In the genomic region with DNA sequence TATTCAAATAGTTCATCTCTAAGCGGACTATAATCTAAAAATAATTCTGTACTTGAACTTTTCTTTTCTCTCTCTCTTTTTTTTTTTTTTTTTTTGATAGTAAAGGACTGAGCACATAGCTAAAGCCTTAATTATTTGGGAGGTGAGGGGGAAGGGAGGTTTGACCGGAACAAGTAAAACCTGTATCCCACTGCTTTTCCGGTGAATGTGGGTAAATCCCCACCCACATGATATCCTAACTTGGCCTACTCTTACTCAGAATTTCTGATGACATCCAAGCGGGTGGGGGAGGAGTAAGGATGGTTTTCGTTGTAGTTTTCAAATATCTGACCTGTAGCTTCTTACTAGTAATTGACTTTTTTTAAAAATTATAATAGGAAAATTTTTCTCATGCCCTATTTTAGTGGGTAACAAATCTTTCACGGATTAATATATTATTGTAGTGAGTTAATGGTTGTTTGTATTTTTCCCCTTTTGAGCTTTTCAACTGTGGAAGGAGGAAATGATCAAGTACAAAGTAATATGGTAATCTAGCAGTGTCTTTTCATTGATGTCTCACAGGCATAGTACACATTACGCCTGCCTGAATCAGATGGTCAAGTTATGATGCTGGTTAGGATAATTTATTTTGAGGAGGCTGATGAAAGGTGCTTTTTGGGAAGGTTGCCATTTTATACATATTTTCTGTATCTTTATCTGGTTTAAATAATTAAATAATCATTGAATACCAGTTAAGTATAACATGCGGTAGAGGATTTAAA, we compare ENCODE assay signal across 13 cellular contexts. TPM values are rescaled to one million over a fixed set of nuclear protein-coding genes. Genes with fewer than 3 reads are reported as not detected.
DNase-seq lines count a peak whose midpoint lies in the region; ATAC-seq and TF ChIP-seq lines count a peak whose summit lies in the region.
"Had no signal": no experiment of that assay in that cellular context is flagged by ENCODE, and none has a peak within 500 bp of the region (broad histone marks: within the 10 kb centered on the region; RNA-seq: fewer than 3 reads in every experiment).

No MANE protein-coding gene starts in this region.

- CTCF ChIA-PET in activated CD4-positive, alpha-beta T cell treated with anti-CD3 and anti-CD28 coated beads for 36 hours (lab: Charles Lee): interaction anchor here (0.9 to 1.9 kb wide), 4 partner anchors 10 to 102 kb away, joined by 3 to 7 read pairs (median 3); no protein-coding TSS in a partner anchor
- CTCF ChIA-PET in mammary epithelial cell (lab: Charles Lee; ENCODE audit: low non-redundant PET): interaction anchor here (0.7 kb wide), 1 partner anchor 109 kb away, joined by 3 read pairs; no protein-coding TSS in a partner anchor

- H3K36me3 Mint-ChIP-seq in activated CD4-positive, alpha-beta T cell treated with anti-CD3 and anti-CD28 coated beads for 36 hours (ENCODE audit: low read depth): peaks cover 21% of the 10 kb centered on the region
- H3K36me3 Mint-ChIP-seq in osteocyte (ENCODE audit: unreplicated experiment): peaks cover 2% of the 10 kb centered on the region

- no peak overlapping the region for H2AK5ac ChIP-seq in trophoblast cell (ENCODE audit: low read length)

- no peak overlapping the region for H2BK120ac ChIP-seq in trophoblast cell (ENCODE audit: insufficient read depth, low read length, poor library complexity)

- H3K4me3 Mint-ChIP-seq in activated CD4-positive, alpha-beta T cell treated with anti-CD3 and anti-CD28 coated beads for 36 hours: peak overlapping the region; percentile 29
- no peak overlapping the region for H3K4me3 Mint-ChIP-seq in osteocyte (ENCODE audit: unreplicated experiment)

- TF ChIP-seq EP300 in ovary (IDR thresholded peaks at IDR 0.05): no peak

- no peak for TF ChIP-seq CTCF in mammary epithelial cell (conservative IDR thresholded peaks at IDR 0.05 in 1 of 2, IDR thresholded peaks at IDR 0.05 in 1 of 2; ENCODE audit: extremely low read depth in 1 of 2, insufficient read depth in 1 of 2, low read depth in 1 of 2, low read length in 2 of 2)
- TF ChIP-seq CTCF in ovary (IDR thresholded peaks at IDR 0.05): no peak
- no peak for TF ChIP-seq CTCF in osteocyte (IDR thresholded peaks at IDR 0.05)

- H3K9me3 ChIP-seq in mammary epithelial cell (replicated peaks; ENCODE audit: insufficient read depth, low read length) (no peaks in the 10 kb centered on the region), trophoblast cell (ENCODE audit: insufficient read depth, low read depth, low read length) (no peaks in the 10 kb centered on the region), ovary (no peaks in the 10 kb centered on the region)
- H3K9me3 ChIP-seq: Caco-2, esophagus squamous epithelium, upper lobe of left lung had no signal

- H3K9ac ChIP-seq in mammary epithelial cell (ENCODE audit: insufficient read depth, low read length): no peak overlapping the region
- no peak overlapping the region for H3K9ac ChIP-seq in trophoblast cell (ENCODE audit: low read length)

- no peak overlapping the region for H3K4ac ChIP-seq in trophoblast cell (ENCODE audit: low read depth, low read length)

- peaks cover 4% of the 10 kb centered on the region for H3K27me3 Mint-ChIP-seq in activated CD4-positive, alpha-beta T cell treated with anti-CD3 and anti-CD28 coated beads for 36 hours
- H3K27me3 Mint-ChIP-seq in osteocyte (ENCODE audit: unreplicated experiment): no peaks in the 10 kb centered on the region

- peaks cover 6% of the 10 kb centered on the region for H4K20me1 ChIP-seq in mammary epithelial cell (ENCODE audit: insufficient read depth, low read length)

- 42% methylated on average over 8 of the region's 8 CpGs for WGBS in mammary epithelial cell (ENCODE audit: low coverage, missing lambda C conversion rate)
- no CpG with 5 or more reads among the region's 8 CpGs for WGBS in trophoblast cell (ENCODE audit: extremely low coverage, insufficient coverage, insufficient read length)
- 67 to 73% (median 71%) methylated on average over 8 of the region's 8 CpGs for WGBS in ovary, 3 donors

- peak overlapping the region; percentile 74 for H3K27ac Mint-ChIP-seq in activated CD4-positive, alpha-beta T cell treated with anti-CD3 and anti-CD28 coated beads for 36 hours
- H3K27ac Mint-ChIP-seq in osteocyte (ENCODE audit: unreplicated experiment): no peak overlapping the region

- H3K36me3 ChIP-seq in mammary epithelial cell (ENCODE audit: insufficient read depth, low read length) (peaks cover 9% of the 10 kb centered on the region), trophoblast cell (ENCODE audit: control insufficient read depth in 1 of 2, insufficient read depth in 2 of 2, low read length in 2 of 2) (no peaks in the 10 kb centered on the region), ovary (no peaks in the 10 kb centered on the region)
- H3K36me3 ChIP-seq: esophagus squamous epithelium, upper lobe of left lung had no signal

- peaks cover 17% of the 10 kb centered on the region for H3K4me1 ChIP-seq in mammary epithelial cell (ENCODE audit: insufficient read depth, low read length)
- peaks cover 14 to 17% of the 10 kb centered on the region in 2 experiments for H3K4me1 ChIP-seq in trophoblast cell (ENCODE audit: control insufficient read depth in 1 of 2, insufficient read depth in 2 of 2, low read length in 2 of 2)
- H3K4me1 ChIP-seq in ovary (ENCODE audit: insufficient read depth): peaks cover 12% of the 10 kb centered on the region

- H3K23ac ChIP-seq in trophoblast cell (ENCODE audit: low read length): no peak overlapping the region

- no TSS peak for BruUV-seq in mammary epithelial cell (replicated peaks; lab: Mats Ljungman, UMichigan)

- H3K27ac ChIP-seq in mammary epithelial cell (ENCODE audit: insufficient read depth, low read depth, low read length) (peak overlapping the region; percentile 86), trophoblast cell (ENCODE audit: low read depth, low read length) (no peak overlapping the region), ovary (no peak overlapping the region)

- H2BK5ac ChIP-seq in trophoblast cell (ENCODE audit: low read depth, low read length, poor library complexity): no peak overlapping the region

- no peak overlapping the region for H3K18ac ChIP-seq in trophoblast cell (ENCODE audit: low read length)

- dilution Hi-C loops in mammary epithelial cell (cut with HindIII; ENCODE audit: low sequenced_read_pairs): no loop called here

- H2BK12ac ChIP-seq in trophoblast cell (ENCODE audit: low read length): no peak overlapping the region

- no peak overlapping the region for H3K4me3 ChIP-seq in mammary epithelial cell (replicated peaks in 1 of 3; ENCODE audit: insufficient read depth in 1 of 3, low read depth in 2 of 3, low read length in 3 of 3)
- H3K4me3 ChIP-seq in trophoblast cell (ENCODE audit: low read depth, low read length): no peak overlapping the region
- no peak overlapping the region for H3K4me3 ChIP-seq in ovary
- H3K4me3 ChIP-seq: esophagus squamous epithelium, upper lobe of left lung had no signal

- H3K14ac ChIP-seq in trophoblast cell (ENCODE audit: low read length): no peak overlapping the region

- no peak for TF ChIP-seq POLR2A in ovary (IDR thresholded peaks at IDR 0.05)

- H3K27me3 ChIP-seq in mammary epithelial cell (ENCODE audit: insufficient read depth, low read length) (no peaks in the 10 kb centered on the region), trophoblast cell (ENCODE audit: insufficient read depth, low read length) (no peaks in the 10 kb centered on the region), ovary (no peaks in the 10 kb centered on the region)
- H3K27me3 ChIP-seq: esophagus squamous epithelium, upper lobe of left lung had no signal

- POLR2A ChIA-PET in activated CD4-positive, alpha-beta T cell treated with anti-CD3 and anti-CD28 coated beads for 36 hours (lab: Charles Lee): no interaction called here

- peaks cover 15% of the 10 kb centered on the region for H3K79me1 ChIP-seq in trophoblast cell (ENCODE audit: low read length)

- no peak for ATAC-seq in activated CD4-positive, alpha-beta T cell treated with anti-CD3 and anti-CD28 coated beads for 36 hours

- in situ Hi-C loops in mammary epithelial cell (cut with MboI; ENCODE audit: low sequenced_read_pairs in 2 of 2): loop anchor here (5.0 to 25.0 kb wide), 3 partner anchors 248 to 373 kb away; no protein-coding TSS in a partner anchor

- intact Hi-C loops in activated CD4-positive, alpha-beta T cell treated with anti-CD3 and anti-CD28 coated beads for 36 hours (cut with DNase I, micrococcal nuclease): loop anchor here (2.0 to 5.0 kb wide), 7 partner anchors 93 to 971 kb away; no protein-coding TSS in a partner anchor
- intact Hi-C loops in mammary epithelial cell (cut with micrococcal nuclease): loop anchor here (2.0 kb wide), 1 partner anchor 67 kb away; no protein-coding TSS in a partner anchor
- intact Hi-C loops in ovary (cut with DNase I): loop anchor here in 1 of 4 donors (5.0 kb wide), 1 partner anchor 107 kb away; no protein-coding TSS in a partner anchor

- H4K8ac ChIP-seq in trophoblast cell (ENCODE audit: low read depth, low read length): no peak overlapping the region

- H4K12ac ChIP-seq in trophoblast cell (ENCODE audit: low read depth, low read length): no peak overlapping the region

- H4K91ac ChIP-seq in trophoblast cell (ENCODE audit: low read depth, low read length): no peak overlapping the region

- DNase-seq in activated CD4-positive, alpha-beta T cell treated with anti-CD3 and anti-CD28 coated beads for 36 hours: peak; percentile 57
- no peak for DNase-seq in activated CD4-positive, alpha-beta T cell treated with anti-CD3 and anti-CD28 coated beads, Interleukin-2, amount 50 U/mL, for 1 hour
- DNase-seq in RKO (ENCODE audit: low spot score): peak; percentile 92
- DNase-seq in mammary epithelial cell: peak; percentile 78
- peak; percentile 67 to 83 for DNase-seq in trophoblast cell
- no peak for DNase-seq in ovary
- DNase-seq in amniotic stem cell (lab: John Stamatoyannopoulos, UW): no peak
- DNase-seq in osteocyte (ENCODE audit: extremely low spot score, unreplicated experiment): no peak
- DNase-seq: 8988T, Caco-2, esophagus squamous epithelium, MV-4-11, upper lobe of left lung had no signal

- H3K79me2 ChIP-seq in mammary epithelial cell (ENCODE audit: insufficient read depth, low read length) (peaks cover 28% of the 10 kb centered on the region), trophoblast cell (ENCODE audit: control insufficient read depth, insufficient read depth, low read length, poor library complexity) (peaks cover 11% of the 10 kb centered on the region)

- no peak overlapping the region for H2AFZ ChIP-seq in mammary epithelial cell (ENCODE audit: low read depth, low read length)
- no peak overlapping the region for H2AFZ ChIP-seq in trophoblast cell (ENCODE audit: insufficient read depth, low read length, poor library complexity)

- no peaks in the 10 kb centered on the region for H3K9me3 Mint-ChIP-seq in activated CD4-positive, alpha-beta T cell treated with anti-CD3 and anti-CD28 coated beads for 36 hours (ENCODE audit: low read depth)
- H3K9me3 Mint-ChIP-seq in osteocyte (ENCODE audit: unreplicated experiment): no peaks in the 10 kb centered on the region

- H3K4me1 Mint-ChIP-seq in activated CD4-positive, alpha-beta T cell treated with anti-CD3 and anti-CD28 coated beads for 36 hours: peaks cover 38% of the 10 kb centered on the region
- H3K4me1 Mint-ChIP-seq in osteocyte (ENCODE audit: unreplicated experiment): peaks cover 27% of the 10 kb centered on the region

- H3K4me2 ChIP-seq in mammary epithelial cell (ENCODE audit: insufficient read depth, low read depth, low read length) (peak overlapping the region; percentile 22), trophoblast cell (ENCODE audit: low read length) (no peak overlapping the region)

RNA-seq across cellular contexts. Expression of a gene that starts 2.2 kb away (rescaled TPM):
- total RNA-seq in activated CD4-positive, alpha-beta T cell treated with anti-CD3 and anti-CD28 coated beads for 36 hours: 100 to 1,000 TPM in 1 of 2 experiments, 10 to 100 TPM in 1; 87.6 to 131 TPM
- total RNA-seq in mammary epithelial cell (100 to 1,000 TPM; 161 to 277 TPM), ovary (10 to 100 TPM; 15.8 to 73.2 (median 27.0) TPM), osteocyte (50.7 and 50.8 TPM in 2 replicates)
- polyA plus RNA-seq in mammary epithelial cell (61.3 TPM), ovary (10 to 100 TPM in 1 of 2 donors, 1 to 10 TPM in 1; 7.2 to 10.1 TPM)
- 74.3 TPM for polyA minus RNA-seq in mammary epithelial cell
- polyA plus RNA-seq in trophoblast cell (2013): 19.8 and 20.7 TPM in 2 replicates

Comparison
In these comparisons a context has a peak if more than half of its experiments do, and no peak if none do; other contexts are left out.
1. DNase-seq: peak in activated CD4-positive, alpha-beta T cell treated with anti-CD3 and anti-CD28 coated beads for 36 hours (single experiment), RKO (single experiment), mammary epithelial cell (single experiment) and trophoblast cell (2 of 2); none in activated CD4-positive, alpha-beta T cell treated with anti-CD3 and anti-CD28 coated beads, Interleukin-2, amount 50 U/mL, for 1 hour (single experiment), ovary (0 of 5), amniotic stem cell (single experiment) and osteocyte (single experiment).